ENCODE assay signal across 14 cellular contexts in the genomic region with DNA sequence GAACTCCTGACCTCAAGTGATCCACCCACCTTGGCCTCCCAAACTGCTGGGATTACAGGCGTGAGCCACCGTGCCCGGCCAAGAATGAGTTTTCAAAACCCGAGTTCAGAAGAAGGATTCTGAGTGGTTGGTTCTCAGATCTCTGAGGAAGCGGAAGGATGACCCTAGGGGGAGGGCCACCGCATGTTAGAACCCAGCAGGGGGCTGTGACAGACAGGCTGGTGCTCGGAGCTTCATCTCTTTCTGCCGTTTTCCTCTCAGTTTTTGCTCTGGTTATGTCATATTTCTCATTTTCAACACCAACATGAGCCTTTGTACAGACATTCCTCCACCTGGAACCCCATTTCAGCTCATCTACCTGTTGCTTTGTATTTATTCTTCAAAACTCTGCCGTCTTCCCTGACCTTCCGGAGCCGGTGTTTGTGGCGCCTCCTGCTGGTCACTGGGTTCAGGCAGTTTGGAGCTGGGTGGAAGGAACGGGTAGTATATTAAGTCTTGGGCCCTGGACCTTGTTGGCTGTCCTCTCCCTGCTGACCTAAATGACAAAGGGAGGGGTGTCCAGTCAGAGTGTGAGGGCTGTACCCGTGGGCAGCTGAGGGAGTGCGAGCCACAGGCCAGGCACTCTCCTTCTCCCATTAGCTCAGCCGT. TPM values are rescaled to one million over a fixed set of nuclear protein-coding genes. Genes with fewer than 3 reads are reported as not detected.
DNase-seq lines count a peak whose midpoint lies in the region; ATAC-seq and TF ChIP-seq lines count a peak whose summit lies in the region.
"Had no signal": no experiment of that assay in that cellular context is flagged by ENCODE, and none has a peak within 500 bp of the region (broad histone marks: within the 10 kb centered on the region; RNA-seq: fewer than 3 reads in every experiment).

A gene with protein sequence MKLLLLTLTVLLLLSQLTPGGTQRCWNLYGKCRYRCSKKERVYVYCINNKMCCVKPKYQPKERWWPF (plus strand): TSS at position 621 of the 648 bp plus-strand sequence. CDS start 67 bp downstream, outside the sequence.

- intact Hi-C loops in MCF 10A (cut with micrococcal nuclease) = loop anchor here (5.0 kb wide), 1 partner anchor 128 kb away; no protein-coding TSS in a partner anchor
- intact Hi-C loops in mammary epithelial cell (cut with micrococcal nuclease) = no loop called here

- no peak within 1 kb of the TSS for H3K27ac Mint-ChIP-seq in MCF 10A (ENCODE audit: low read depth, unreplicated experiment)
- H3K27ac Mint-ChIP-seq in HFFc6 = no peak within 1 kb of the TSS

- no peaks in the 10 kb centered on the region for H3K4me1 ChIP-seq in mammary epithelial cell (ENCODE audit: insufficient read depth, low read length)
- H3K4me1 ChIP-seq: esophagus muscularis mucosa had no signal

- in situ Hi-C loops in mammary epithelial cell (cut with MboI; ENCODE audit: low sequenced_read_pairs in 2 of 2) = no loop called here
- in situ Hi-C loops in brain microvascular endothelial cell (cut with HindIII; ENCODE audit: low pct_ligation_motif_present, low sequenced_read_pairs) = no loop called here

- dilution Hi-C loops in mammary epithelial cell (cut with HindIII; ENCODE audit: low sequenced_read_pairs) = no loop called here

- no peaks in the 10 kb centered on the region for H3K4me1 Mint-ChIP-seq in MCF 10A (ENCODE audit: insufficient read depth, unreplicated experiment)
- H3K4me1 Mint-ChIP-seq in HFFc6 (ENCODE audit: low read depth) = no peaks in the 10 kb centered on the region

- ATAC-seq in GM19467 (IDR thresholded peaks at IDR 0.05; ENCODE audit: unreplicated experiment) (no peak), GM19023 (IDR thresholded peaks at IDR 0.05; ENCODE audit: unreplicated experiment) (no peak)

- no peak for DNase-seq in MCF 10A (ENCODE audit: unreplicated experiment)
- no peak for DNase-seq in mammary epithelial cell
- no peak for DNase-seq in HFFc6
- DNase-seq in brain microvascular endothelial cell = no peak
- peak; percentile 53 for DNase-seq in stimulated activated CD8-positive, alpha-beta memory T cell treated with anti-CD3 and anti-CD28 coated beads, Interleukin-4, amount 100 ng/mL, for 48 hours
- no peak for DNase-seq in NCI-H2171 (lab: John Stamatoyannopoulos, UW)
- DNase-seq: activated CD4-positive, alpha-beta T cell treated with anti-CD3 and anti-CD28 coated beads for 1 hour; NCI-H1105 treated with DMSO at 0.1 percent for 48 hours; SHP77 treated with DMSO at 0.1 percent for 48 hours; stimulated activated naive CD4-positive, alpha-beta T cell had no signal

- no peaks in the 10 kb centered on the region for H3K27me3 ChIP-seq in mammary epithelial cell (ENCODE audit: insufficient read depth, low read length)
- no peaks in the 10 kb centered on the region for H3K27me3 ChIP-seq in brain microvascular endothelial cell (replicated peaks)

- H3K4me3 Mint-ChIP-seq in MCF 10A (ENCODE audit: unreplicated experiment) (no peak within 1 kb of the TSS), HFFc6 (no peak within 1 kb of the TSS)

- H3K27me3 Mint-ChIP-seq in MCF 10A (ENCODE audit: insufficient read depth, unreplicated experiment) = peaks cover 35% of the 10 kb centered on the region
- peaks cover 19% of the 10 kb centered on the region for H3K27me3 Mint-ChIP-seq in HFFc6 (ENCODE audit: insufficient read depth)

- TF ChIP-seq CTCF in MCF 10A (IDR thresholded peaks at IDR 0.05; ENCODE audit: unreplicated experiment) (peak; percentile 22), mammary epithelial cell (conservative IDR thresholded peaks at IDR 0.05 in 1 of 2, IDR thresholded peaks at IDR 0.05 in 1 of 2; ENCODE audit: extremely low read depth in 1 of 2, insufficient read depth in 1 of 2, low read depth in 1 of 2, low read length in 2 of 2) (peak in 1 of 2 donors; percentile 6), HFFc6 (IDR thresholded peaks at IDR 0.05) (peak; percentile 68), brain microvascular endothelial cell (IDR thresholded peaks at IDR 0.05; ENCODE audit: low read depth, low read length, missing control alignments) (peak; percentile 22)

- BruUV-seq in MCF 10A (replicated peaks; lab: Mats Ljungman, UMichigan) (no TSS peak), mammary epithelial cell (replicated peaks; lab: Mats Ljungman, UMichigan) (no TSS peak)

- H3K79me2 ChIP-seq in mammary epithelial cell (ENCODE audit: insufficient read depth, low read length) = no peaks in the 10 kb centered on the region

- CTCF ChIA-PET in MCF 10A (lab: Yijun Ruan, JAX) = interaction anchor here (0.6 to 4.4 kb wide), 13 partner anchors 10 to 180 kb away, joined by 3 to 43 read pairs (median 4); no protein-coding TSS in a partner anchor
- CTCF ChIA-PET in mammary epithelial cell (lab: Charles Lee; ENCODE audit: low non-redundant PET) = no interaction called here

- H3K36me3 ChIP-seq in mammary epithelial cell (ENCODE audit: insufficient read depth, low read length) (no peaks in the 10 kb centered on the region), brain microvascular endothelial cell (replicated peaks) (no peaks in the 10 kb centered on the region)
- H3K36me3 ChIP-seq: esophagus muscularis mucosa had no signal

- H3K27ac ChIP-seq in mammary epithelial cell (ENCODE audit: insufficient read depth, low read depth, low read length) (no peak within 1 kb of the TSS), brain microvascular endothelial cell (no peak within 1 kb of the TSS)
- H3K27ac ChIP-seq: esophagus muscularis mucosa had no signal

- H2AFZ ChIP-seq in mammary epithelial cell (ENCODE audit: low read depth, low read length) = no peak within 1 kb of the TSS

- H4K20me1 ChIP-seq in mammary epithelial cell (ENCODE audit: insufficient read depth, low read length) = no peaks in the 10 kb centered on the region

- H3K4me3 ChIP-seq in mammary epithelial cell (replicated peaks in 1 of 3; ENCODE audit: insufficient read depth in 1 of 3, low read depth in 2 of 3, low read length in 3 of 3) (no peak within 1 kb of the TSS), brain microvascular endothelial cell (ENCODE audit: low read depth, low read length) (no peak within 1 kb of the TSS)
- H3K4me3 ChIP-seq: esophagus muscularis mucosa had no signal

- H3K9me3 ChIP-seq in mammary epithelial cell (replicated peaks; ENCODE audit: insufficient read depth, low read length) = no peaks in the 10 kb centered on the region

- H3K36me3 Mint-ChIP-seq in MCF 10A (ENCODE audit: insufficient read depth, unreplicated experiment) = no peaks in the 10 kb centered on the region
- no peaks in the 10 kb centered on the region for H3K36me3 Mint-ChIP-seq in HFFc6 (ENCODE audit: low read depth)

- H3K9me3 Mint-ChIP-seq in MCF 10A (ENCODE audit: unreplicated experiment) (no peaks in the 10 kb centered on the region), HFFc6 (no peaks in the 10 kb centered on the region)

- H3K9ac ChIP-seq in mammary epithelial cell (ENCODE audit: insufficient read depth, low read length) = no peak within 1 kb of the TSS

- 77% methylated on average over 14 of the region's 16 CpGs for WGBS in mammary epithelial cell (ENCODE audit: low coverage, missing lambda C conversion rate)

- H3K4me2 ChIP-seq in mammary epithelial cell (ENCODE audit: insufficient read depth, low read depth, low read length) = no peak within 1 kb of the TSS

- POLR2A ChIA-PET in MCF 10A (lab: Yijun Ruan, JAX) = no interaction called here

RNA-seq across cellular contexts. Expression of the gene that starts here (rescaled TPM):
- total RNA-seq in MCF 10A (2022) = not detected in 2 replicates
- not detected for total RNA-seq in mammary epithelial cell
- not detected for polyA plus RNA-seq in mammary epithelial cell
- not detected for polyA minus RNA-seq in mammary epithelial cell
- total RNA-seq in HFFc6 (2021; fragmentation: NEBNext Ultra II Directional; extraction: Animal tissue kit (Norgen Biotek cat#: 25700)) = not detected
- total RNA-seq: esophagus muscularis mucosa, NCI-H460 had no signal
